ENCODE assay signal across 1 cellular context in genomic region chr1:30727796-30728195, GRCh38.
A peak's percentile ranks its signal among the peaks of the same experiment; 100 is the strongest.
TF ChIP-seq lines count a peak whose summit lies in the region.

No MANE protein-coding gene starts in this region.

TF ChIP-seq in HEK293, 187 proteins besides CTCF, POLR2A, EP300 and RAD21 (continued from another document and continues in another):
- TF ChIP-seq ZBTB49 (tag by site-specific recombination; IDR thresholded peaks at IDR 0.05; ENCODE audit: low read depth) (no peak), ZNF645 (tag by site-specific recombination; IDR thresholded peaks at IDR 0.05) (no peak), TRIM28 (IDR thresholded peaks at IDR 0.05; ENCODE audit: borderline replicate concordance, low read length) (no peak), TCF7L2 (IDR thresholded peaks at IDR 0.05; ENCODE audit: borderline replicate concordance, low read depth, low read length) (no peak), PRDM4 (tag by site-specific recombination; IDR thresholded peaks at IDR 0.05) (no peak), ZNF549 (tag by site-specific recombination; IDR thresholded peaks at IDR 0.05) (no peak), ZNF280C (tag by site-specific recombination; IDR thresholded peaks at IDR 0.05) (no peak), ZNF398 (tag by site-specific recombination; IDR thresholded peaks at IDR 0.05) (peak; percentile 99), OVOL3 (tag by site-specific recombination; IDR thresholded peaks at IDR 0.05) (no peak), ZNF404 (tag by site-specific recombination; IDR thresholded peaks at IDR 0.05) (no peak), ZNF324 (tag by site-specific recombination; IDR thresholded peaks at IDR 0.05) (no peak), ZNF660 (tag by site-specific recombination; IDR thresholded peaks at IDR 0.05) (no peak), ZNF16 (tag by site-specific recombination; IDR thresholded peaks at IDR 0.05; ENCODE audit: low read depth) (no peak), ZNF19 (tag by site-specific recombination; IDR thresholded peaks at IDR 0.05; ENCODE audit: low read depth) (no peak), ZNF121 (tag by site-specific recombination; IDR thresholded peaks at IDR 0.05) (no peak), REST (tag by site-specific recombination; IDR thresholded peaks at IDR 0.05) (no peak), YY2 (tag by site-specific recombination; IDR thresholded peaks at IDR 0.05) (no peak), SETDB1 (IDR thresholded peaks at IDR 0.05; ENCODE audit: insufficient read length, low read length) (no peak), ZNF184 (tag by site-specific recombination; IDR thresholded peaks at IDR 0.05) (no peak), ZNF600 (tag by site-specific recombination; IDR thresholded peaks at IDR 0.05) (peak; percentile 63; the same call in 1 of the 2 replicates), KLF7 (tag by site-specific recombination; IDR thresholded peaks at IDR 0.05; ENCODE audit: borderline replicate concordance) (no peak), ZNF366 (tag by site-specific recombination; conservative IDR thresholded peaks at IDR 0.05) (0 out of 2 replicates have a peak, but pooled peaks have one; percentile 39), ZNF654 (tag by site-specific recombination; IDR thresholded peaks at IDR 0.05; ENCODE audit: low read depth) (no peak), ZNF175 (tag by site-specific recombination; IDR thresholded peaks at IDR 0.05) (no peak), ZNF473 (tag by site-specific recombination; IDR thresholded peaks at IDR 0.05) (no peak), ZFHX2 (tag by site-specific recombination; conservative IDR thresholded peaks at IDR 0.05) (peak; percentile 52; the same call in 1 of the 2 replicates), ZNF148 (tag by site-specific recombination; IDR thresholded peaks at IDR 0.05; ENCODE audit: borderline replicate concordance) (no peak), ZNF488 (tag by site-specific recombination; IDR thresholded peaks at IDR 0.05) (no peak), EGR2 (tag by site-specific recombination; IDR thresholded peaks at IDR 0.05; ENCODE audit: low read depth) (peak; percentile 61), KLF9 (tag by site-specific recombination; IDR thresholded peaks at IDR 0.05; ENCODE audit: low read depth) (no peak), ZNF585B (tag by site-specific recombination; IDR thresholded peaks at IDR 0.05) (no peak), PATZ1 (tag by site-specific recombination; IDR thresholded peaks at IDR 0.05) (peak; percentile 64), ZNF707 (tag by site-specific recombination; IDR thresholded peaks at IDR 0.05) (no peak), KLF17 (tag by site-specific recombination; IDR thresholded peaks at IDR 0.05) (no peak), ZNF10 (tag by site-specific recombination; IDR thresholded peaks at IDR 0.05) (no peak), ZSCAN16 (tag by site-specific recombination; IDR thresholded peaks at IDR 0.05) (peak; percentile 99), GLI2 (tag by site-specific recombination; IDR thresholded peaks at IDR 0.05; ENCODE audit: borderline replicate concordance, low read depth) (no peak)
